22 cellular contexts compared by ENCODE assay signal in the genomic region with DNA sequence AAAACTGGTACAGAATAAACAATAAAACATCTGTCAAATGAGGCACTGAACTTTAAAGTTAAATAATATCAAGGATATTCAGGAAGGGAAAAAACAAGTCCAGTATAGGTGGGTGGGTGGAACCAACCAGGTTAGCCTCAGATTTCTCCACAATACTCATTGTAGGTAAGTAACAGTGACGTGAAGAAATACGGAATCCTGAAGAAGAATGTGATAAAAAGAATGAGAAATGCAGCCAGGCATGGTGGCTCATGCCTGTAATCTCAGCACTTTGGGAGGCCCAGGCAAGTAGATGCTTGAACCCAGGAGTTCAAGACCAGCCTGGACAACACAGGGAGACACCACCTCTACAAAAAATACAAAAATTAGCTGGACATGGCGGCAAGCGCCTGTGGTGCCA. TPM values are rescaled to one million over a fixed set of nuclear protein-coding genes. Genes with fewer than 3 reads are reported as not detected.
DNase-seq lines count a peak whose midpoint lies in the region; ATAC-seq and TF ChIP-seq lines count a peak whose summit lies in the region.
"Had no signal": no experiment of that assay in that cellular context is flagged by ENCODE, and none has a peak within 500 bp of the region (broad histone marks: within the 10 kb centered on the region; RNA-seq: fewer than 3 reads in every experiment).

No MANE protein-coding gene starts in this region.

- H3K36me3 Mint-ChIP-seq in activated T-cell treated with anti-CD3 and anti-CD28 coated beads, Interleukin-2, amount 50 U/mL, for 72 hours (ENCODE audit: insufficient read depth in 2 of 2) = peaks cover 0 to 1% of the 10 kb centered on the region in 2 donors
- peaks cover 5 to 6% of the 10 kb centered on the region in 2 donors for H3K36me3 Mint-ChIP-seq in stimulated activated naive B cell treated with anti-CD40 and anti-IgM and Interleukin-4, amounts not matched to agents 10 μg/mL and 1 μg/mL and 100 μg/mL, for 72 hours

- H3K79me1 ChIP-seq in mesenchymal stem cell (replicated peaks; ENCODE audit: low read length, poor library complexity, severe bottlenecking) = peaks cover 13% of the 10 kb centered on the region

- WGBS in mammary epithelial cell (ENCODE audit: low coverage, missing lambda C conversion rate) = 48% methylated on average over 4 of the region's 4 CpGs
- 100% methylated on average over 4 of the region's 4 CpGs for WGBS in mesenchymal stem cell

- H3K36me3 ChIP-seq in mammary epithelial cell (ENCODE audit: insufficient read depth, low read length) (no peaks in the 10 kb centered on the region), mesenchymal stem cell (ENCODE audit: control insufficient read depth in 1 of 2, insufficient read depth in 2 of 2, low read depth in 1 of 2, low read length in 2 of 2) (no peaks in the 10 kb centered on the region), H7 (replicated peaks; ENCODE audit: control insufficient read depth, insufficient read depth, low read length) (no peaks in the 10 kb centered on the region)
- H3K36me3 ChIP-seq: Peyer's patch had no signal

- no peak overlapping the region for H3K23ac ChIP-seq in mesenchymal stem cell (ENCODE audit: low read length in 2 of 2)

- no peak overlapping the region for H2BK15ac ChIP-seq in mesenchymal stem cell (ENCODE audit: low read depth, poor library complexity, severe bottlenecking)

- H3K4me3 Mint-ChIP-seq in activated T-cell treated with anti-CD3 and anti-CD28 coated beads, Interleukin-2, amount 50 U/mL, for 72 hours = no peak overlapping the region
- no peak overlapping the region for H3K4me3 Mint-ChIP-seq in stimulated activated naive B cell treated with anti-CD40 and anti-IgM and Interleukin-4, amounts not matched to agents 10 μg/mL and 1 μg/mL and 100 μg/mL, for 72 hours

- intact Hi-C loops in mammary epithelial cell (cut with micrococcal nuclease) = loop anchor here (5.0 kb wide), 1 partner anchor 43 kb away; no protein-coding TSS in a partner anchor

- BruUV-seq in mammary epithelial cell (replicated peaks; lab: Mats Ljungman, UMichigan) = no TSS peak

- no peak overlapping the region for H4K8ac ChIP-seq in mesenchymal stem cell (ENCODE audit: low read length)

- no peaks in the 10 kb centered on the region for H3K27me3 Mint-ChIP-seq in activated T-cell treated with anti-CD3 and anti-CD28 coated beads, Interleukin-2, amount 50 U/mL, for 72 hours (ENCODE audit: low read depth)
- no peaks in the 10 kb centered on the region for H3K27me3 Mint-ChIP-seq in stimulated activated naive B cell treated with anti-CD40 and anti-IgM and Interleukin-4, amounts not matched to agents 10 μg/mL and 1 μg/mL and 100 μg/mL, for 72 hours

- H3K27me3 ChIP-seq in mammary epithelial cell (ENCODE audit: insufficient read depth, low read length) (no peaks in the 10 kb centered on the region), mesenchymal stem cell (ENCODE audit: control insufficient read depth in 1 of 2, insufficient read depth in 1 of 2, low read length in 2 of 2) (no peaks in the 10 kb centered on the region), H7 (ENCODE audit: control insufficient read depth, insufficient read depth, low read length) (no peaks in the 10 kb centered on the region)
- H3K27me3 ChIP-seq: Peyer's patch had no signal

- H4K20me1 ChIP-seq in mammary epithelial cell (ENCODE audit: insufficient read depth, low read length) = peaks cover 3% of the 10 kb centered on the region

- no peak overlapping the region for H3K4ac ChIP-seq in mesenchymal stem cell (ENCODE audit: low read depth in 1 of 2, low read length in 2 of 2)

- TF ChIP-seq CTCF in mammary epithelial cell (conservative IDR thresholded peaks at IDR 0.05 in 1 of 2, IDR thresholded peaks at IDR 0.05 in 1 of 2; ENCODE audit: extremely low read depth in 1 of 2, insufficient read depth in 1 of 2, low read depth in 1 of 2, low read length in 2 of 2) = no peak

- no peak overlapping the region for H4K91ac ChIP-seq in mesenchymal stem cell (ENCODE audit: low read length)

- H3K4me2 ChIP-seq in mammary epithelial cell (ENCODE audit: insufficient read depth, low read depth, low read length) (peak overlapping the region; percentile 78), mesenchymal stem cell (ENCODE audit: low read length, poor library complexity, severe bottlenecking) (no peak overlapping the region)

- peaks cover 96% of the 10 kb centered on the region for H3K79me2 ChIP-seq in mammary epithelial cell (ENCODE audit: insufficient read depth, low read length)

- no peak overlapping the region for H3K18ac ChIP-seq in mesenchymal stem cell (ENCODE audit: low read depth in 1 of 2, low read length in 2 of 2)

- H3K9me3 ChIP-seq in mammary epithelial cell (replicated peaks; ENCODE audit: insufficient read depth, low read length) = no peaks in the 10 kb centered on the region
- H3K9me3 ChIP-seq in mesenchymal stem cell (ENCODE audit: control insufficient read depth, low read length) = no peaks in the 10 kb centered on the region
- H3K9me3 ChIP-seq: HAP-1, Peyer's patch had no signal

- no peak overlapping the region for H2BK5ac ChIP-seq in mesenchymal stem cell (ENCODE audit: low read depth, low read length, poor library complexity, severe bottlenecking)

- H3K4me1 ChIP-seq in mammary epithelial cell (ENCODE audit: insufficient read depth, low read length) = peaks cover 21% of the 10 kb centered on the region
- peaks cover 1% of the 10 kb centered on the region for H3K4me1 ChIP-seq in mesenchymal stem cell (ENCODE audit: control insufficient read depth, insufficient read depth, low read depth, low read length)
- H3K4me1 ChIP-seq: HAP-1 had no signal

- H3K4me3 ChIP-seq in mammary epithelial cell (replicated peaks in 1 of 3; ENCODE audit: insufficient read depth in 1 of 3, low read depth in 2 of 3, low read length in 3 of 3) (no peak overlapping the region), mesenchymal stem cell (ENCODE audit: insufficient read depth in 1 of 2, low read depth in 1 of 2, low read length in 2 of 2) (no peak overlapping the region), H7 (ENCODE audit: insufficient read depth, low read depth, low read length) (no peak overlapping the region)
- H3K4me3 ChIP-seq: HAP-1, Peyer's patch had no signal

- peak overlapping the region; percentile 73 for H3K27ac Mint-ChIP-seq in activated T-cell treated with anti-CD3 and anti-CD28 coated beads, Interleukin-2, amount 50 U/mL, for 72 hours
- H3K27ac Mint-ChIP-seq in stimulated activated naive B cell treated with anti-CD40 and anti-IgM and Interleukin-4, amounts not matched to agents 10 μg/mL and 1 μg/mL and 100 μg/mL, for 72 hours = peak overlapping the region; percentile 80

- no peak overlapping the region for H3K9ac ChIP-seq in mammary epithelial cell (ENCODE audit: insufficient read depth, low read length)
- peak overlapping the region; percentile 78 for H3K9ac ChIP-seq in mesenchymal stem cell (ENCODE audit: low read length)

- H2BK120ac ChIP-seq in mesenchymal stem cell (ENCODE audit: low read depth, low read length) = no peak overlapping the region

- no peak for ATAC-seq in activated T-cell treated with anti-CD3 and anti-CD28 coated beads, Interleukin-2, amount 50 U/mL, for 72 hours (replicated peaks in 1 of 2)
- no peak for ATAC-seq in stimulated activated naive B cell treated with anti-CD40 and anti-IgM and Interleukin-4, amounts not matched to agents 10 μg/mL and 1 μg/mL and 100 μg/mL, for 72 hours (replicated peaks)

- no peaks in the 10 kb centered on the region for H3K9me3 Mint-ChIP-seq in activated T-cell treated with anti-CD3 and anti-CD28 coated beads, Interleukin-2, amount 50 U/mL, for 72 hours
- no peaks in the 10 kb centered on the region for H3K9me3 Mint-ChIP-seq in stimulated activated naive B cell treated with anti-CD40 and anti-IgM and Interleukin-4, amounts not matched to agents 10 μg/mL and 1 μg/mL and 100 μg/mL, for 72 hours

- CTCF ChIA-PET in mammary epithelial cell (lab: Charles Lee; ENCODE audit: low non-redundant PET) = no interaction called here

- H2AFZ ChIP-seq in mammary epithelial cell (ENCODE audit: low read depth, low read length) (no peak overlapping the region), mesenchymal stem cell (ENCODE audit: low read depth, low read length) (no peak overlapping the region)

- H2AK5ac ChIP-seq in mesenchymal stem cell (ENCODE audit: low read length, severe bottlenecking) = no peak overlapping the region

- DNase-seq in activated T-cell treated with anti-CD3 and anti-CD28 coated beads, Interleukin-2, amount 50 U/mL, for 72 hours = no peak
- no peak for DNase-seq in activated T-cell treated with anti-CD3 and anti-CD28 coated beads for 4 hours
- peak; percentile 37 for DNase-seq in mammary epithelial cell
- DNase-seq in mesenchymal stem cell = no peak
- DNase-seq in stimulated activated naive B cell treated with anti-CD40 and anti-IgM and Interleukin-4, amounts not matched to agents 10 μg/mL and 1 μg/mL and 100 μg/mL, for 72 hours = no peak
- DNase-seq in NCI-H446 (lab: John Stamatoyannopoulos, UW) = no peak
- DNase-seq in H7 = no peak
- no peak for DNase-seq in NCI-H524 treated with DMSO at 0.1 percent for 48 hours (lab: John Stamatoyannopoulos, UW)
- DNase-seq: AML-193; DMS79; Kasumi-1; MM.1S; NCI-H1092; NCI-H2081; NCI-H2171 treated with DMSO at 0.1 percent for 48 hours; NCI-H748 treated with DMSO at 0.1 percent for 48 hours; NK-92 treated with Interleukin-12 subunit alpha and Interleukin-12 subunit beta, amount 100 ng/mL, for 24 hours; Peyer's patch; Right ventricle myocardium superior had no signal

- H3K27ac ChIP-seq in mammary epithelial cell (ENCODE audit: insufficient read depth, low read depth, low read length) = peak overlapping the region; percentile 69
- no peak overlapping the region for H3K27ac ChIP-seq in mesenchymal stem cell (ENCODE audit: low read length, poor library complexity, severe bottlenecking)
- H3K27ac ChIP-seq: 22Rv1, C4-2B, Peyer's patch had no signal

- H2BK12ac ChIP-seq in mesenchymal stem cell (ENCODE audit: low read length in 2 of 2) = no peak overlapping the region

- no peak overlapping the region for H3K14ac ChIP-seq in mesenchymal stem cell (ENCODE audit: low read length in 2 of 2)

- in situ Hi-C loops in mammary epithelial cell (cut with MboI; ENCODE audit: low sequenced_read_pairs in 2 of 2) = no loop called here

- H3K4me1 Mint-ChIP-seq in activated T-cell treated with anti-CD3 and anti-CD28 coated beads, Interleukin-2, amount 50 U/mL, for 72 hours (ENCODE audit: low read depth) = peaks cover 34% of the 10 kb centered on the region
- H3K4me1 Mint-ChIP-seq in stimulated activated naive B cell treated with anti-CD40 and anti-IgM and Interleukin-4, amounts not matched to agents 10 μg/mL and 1 μg/mL and 100 μg/mL, for 72 hours = peaks cover 17 to 53% of the 10 kb centered on the region in 2 donors

- dilution Hi-C loops in mammary epithelial cell (cut with HindIII; ENCODE audit: low sequenced_read_pairs) = no loop called here

RNA-seq across cellular contexts. Expression of a gene that starts 47.3 kb away (rescaled TPM):
- 10 to 100 TPM; 64.2 to 64.3 TPM for total RNA-seq in activated T-cell treated with anti-CD3 and anti-CD28 coated beads, Interleukin-2, amount 50 U/mL, for 72 hours
- 10 to 100 TPM; 60.8 to 93.0 TPM for total RNA-seq in mammary epithelial cell
- polyA plus RNA-seq in mammary epithelial cell = 38.7 TPM
- 34.4 TPM for polyA minus RNA-seq in mammary epithelial cell
- polyA plus RNA-seq in mesenchymal stem cell (2013, experiment 1 of 2) = 63.6 TPM
- polyA plus RNA-seq in mesenchymal stem cell (2013, experiment 2 of 2) = 69.4 TPM
- total RNA-seq in H7 (2014; rRNA removed; shearing (Covaris generic)) = 99.9 and 127 TPM in 2 replicates

RNA-seq across cellular contexts. Expression of a gene that starts 55.4 kb away (rescaled TPM):
- total RNA-seq in activated T-cell treated with anti-CD3 and anti-CD28 coated beads, Interleukin-2, amount 50 U/mL, for 72 hours = 10 to 100 TPM; 36.4 to 37.9 TPM
- 10 to 100 TPM; 45.4 to 46.2 TPM for total RNA-seq in mammary epithelial cell
- polyA plus RNA-seq in mammary epithelial cell = 21.9 TPM
- polyA minus RNA-seq in mammary epithelial cell = 77.8 TPM
- 19.7 TPM for polyA plus RNA-seq in mesenchymal stem cell (2013, experiment 1 of 2)
- 18.8 TPM for polyA plus RNA-seq in mesenchymal stem cell (2013, experiment 2 of 2)
- 19.2 and 22.1 TPM in 2 replicates for total RNA-seq in H7 (2014; rRNA removed; shearing (Covaris generic))
